In the genomic region with DNA sequence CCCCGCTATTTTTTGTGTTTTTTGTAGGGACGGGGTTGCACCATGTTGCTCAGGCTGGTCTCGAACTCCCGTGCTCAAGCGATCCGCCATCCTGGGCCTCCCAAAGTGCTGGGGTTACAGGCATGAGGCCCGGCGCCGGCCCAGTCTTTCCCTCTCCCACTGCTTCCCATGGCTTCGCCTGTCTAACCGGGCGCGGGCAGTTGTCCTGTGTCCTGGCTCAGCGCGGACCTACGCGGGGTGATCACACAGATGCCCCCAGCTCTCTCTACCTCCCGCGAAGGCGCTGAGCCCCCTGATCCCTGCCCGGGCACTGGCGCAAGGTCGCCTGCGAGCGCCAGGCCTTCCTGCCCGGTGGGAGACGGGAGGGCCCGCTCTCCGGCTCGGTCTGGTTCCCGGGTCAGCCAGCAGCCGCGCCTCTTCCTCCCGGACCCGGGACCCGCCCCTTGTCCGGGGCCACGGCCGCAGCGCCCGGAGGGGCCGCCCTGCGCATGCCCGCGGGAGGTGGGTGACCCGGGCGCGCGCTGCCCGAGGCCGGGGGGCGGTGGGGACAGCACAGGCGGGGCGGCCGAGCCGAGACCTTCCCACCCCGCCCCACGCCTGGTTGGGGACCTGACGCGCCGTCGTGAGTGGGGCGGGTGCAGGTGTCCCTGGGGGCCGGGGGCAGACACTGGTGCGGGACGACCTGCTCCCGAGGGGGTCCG, we compare ENCODE assay signal across 9 cellular contexts. TPM values are rescaled to one million over a fixed set of nuclear protein-coding genes. Genes with fewer than 3 reads are reported as not detected.
DNase-seq lines count a peak whose midpoint lies in the region; ATAC-seq and TF ChIP-seq lines count a peak whose summit lies in the region.
"Not testable (repeated sequence)": the region's sequence is repeated elsewhere in the genome, so short reads cannot be mapped to it uniquely, and the experiment has no call there.
"Had no signal": no experiment of that assay in that cellular context is flagged by ENCODE, and none has a peak within 500 bp of the region (broad histone marks: within the 10 kb centered on the region; RNA-seq: fewer than 3 reads in every experiment).

No MANE protein-coding gene starts in this region.

- peak; percentile 53 for ATAC-seq in activated CD8-positive, alpha-beta T cell treated with anti-CD3 and anti-CD28 coated beads for 36 hours
- peak; percentile 91 to 98 (median 96) for ATAC-seq in heart right ventricle
- peak; percentile 93 for ATAC-seq in lung (ENCODE audit: insufficient read depth, low FRiP score)

- H3K27me3 ChIP-seq in HUES64 (ENCODE audit: insufficient read depth, low read length); duodenal mucosa (ENCODE audit: control insufficient read depth in 1 of 2, insufficient read depth in 2 of 2, low read length in 2 of 2); heart right ventricle; lung (ENCODE audit: control insufficient read depth, insufficient read depth); rectal smooth muscle tissue (ENCODE audit: control insufficient read depth, insufficient read depth, low read length): not testable (repeated sequence)

- H3K27ac Mint-ChIP-seq in activated CD8-positive, alpha-beta T cell treated with anti-CD3 and anti-CD28 coated beads for 36 hours: not testable (repeated sequence)

- H3K36me3 ChIP-seq in HUES64 (ENCODE audit: insufficient read depth, low read length); duodenal mucosa (ENCODE audit: control insufficient read depth in 1 of 2, insufficient read depth in 2 of 2, low read length in 2 of 2); heart right ventricle; lung (ENCODE audit: control insufficient read depth in 2 of 2, insufficient read depth in 2 of 2, low read length in 2 of 2); rectal smooth muscle tissue (ENCODE audit: control insufficient read depth, insufficient read depth, low read length): not testable (repeated sequence)

- H3K4me3 ChIP-seq in HUES64 (ENCODE audit: low read length): peak overlapping the region; percentile 38
- H3K4me3 ChIP-seq in duodenal mucosa (ENCODE audit: low read depth in 1 of 2, low read length in 2 of 2): peak overlapping the region; percentile 29 to 51
- H3K4me3 ChIP-seq in heart right ventricle: peak overlapping the region in 9 of 10 donors; percentile 44 to 68 (median 52)
- H3K4me3 ChIP-seq in lung: not testable (repeated sequence)
- H3K4me3 ChIP-seq in rectal smooth muscle tissue (ENCODE audit: low read length): peak overlapping the region; percentile 44

- CTCF ChIA-PET in activated CD8-positive, alpha-beta T cell treated with anti-CD3 and anti-CD28 coated beads for 36 hours (lab: Charles Lee): not testable (repeated sequence)

- not testable (repeated sequence) for H3K27ac ChIP-seq in HUES64 (ENCODE audit: low read depth, low read length); duodenal mucosa (ENCODE audit: low read depth, low read length); lung (ENCODE audit: low read depth in 1 of 2, low read length in 1 of 2)
- H3K27ac ChIP-seq in heart right ventricle (peak overlapping the region in 9 of 10 donors; percentile 41 to 92 (median 79)), rectal smooth muscle tissue (ENCODE audit: low read depth, low read length) (peak overlapping the region; percentile 24)

- H3K9me3 ChIP-seq in HUES64 (ENCODE audit: insufficient read depth, low read depth, low read length); duodenal mucosa (ENCODE audit: control insufficient read depth in 1 of 2, low read length in 2 of 2); heart right ventricle; lung (ENCODE audit: control insufficient read depth in 2 of 2, insufficient read depth in 1 of 2, low read length in 1 of 2): not testable (repeated sequence)

- POLR2A ChIA-PET in activated CD8-positive, alpha-beta T cell treated with anti-CD3 and anti-CD28 coated beads for 36 hours (lab: Charles Lee): not testable (repeated sequence)

- H3K27me3 Mint-ChIP-seq in activated CD8-positive, alpha-beta T cell treated with anti-CD3 and anti-CD28 coated beads for 36 hours: not testable (repeated sequence)

- not testable (repeated sequence) for H3K4me1 ChIP-seq in HUES64 (ENCODE audit: insufficient read depth, low read length); duodenal mucosa (ENCODE audit: control insufficient read depth in 1 of 2, insufficient read depth in 2 of 2, low read length in 2 of 2); heart right ventricle; lung (ENCODE audit: control insufficient read depth in 2 of 2, insufficient read depth in 2 of 2, low read length in 2 of 2); rectal smooth muscle tissue (ENCODE audit: control insufficient read depth, insufficient read depth, low read length)

- not testable (repeated sequence) for H3K36me3 Mint-ChIP-seq in activated CD8-positive, alpha-beta T cell treated with anti-CD3 and anti-CD28 coated beads for 36 hours (ENCODE audit: low read depth)

- DNase-seq in EH (ENCODE audit: low read depth): peak; percentile 5
- DNase-seq in activated CD8-positive, alpha-beta T cell treated with anti-CD3 and anti-CD28 coated beads for 36 hours: not testable (repeated sequence)
- DNase-seq in heart right ventricle: peak in 1 of 2 donors; percentile 70
- peak; percentile 41 for DNase-seq in lung (ENCODE audit: low spot score)
- peak; percentile 57 for DNase-seq in ureter (ENCODE audit: low spot score)

- not testable (repeated sequence) for H3K9me3 Mint-ChIP-seq in activated CD8-positive, alpha-beta T cell treated with anti-CD3 and anti-CD28 coated beads for 36 hours

- not testable (repeated sequence) for H3K4me1 Mint-ChIP-seq in activated CD8-positive, alpha-beta T cell treated with anti-CD3 and anti-CD28 coated beads for 36 hours (ENCODE audit: low read depth)

- not testable (repeated sequence) for TF ChIP-seq CTCF in activated CD8-positive, alpha-beta T cell treated with anti-CD3 and anti-CD28 coated beads for 36 hours (IDR thresholded peaks at IDR 0.05); heart right ventricle (IDR thresholded peaks at IDR 0.05); lung (IDR thresholded peaks at IDR 0.05; ENCODE audit: control extremely low read depth, extremely low read depth)

- intact Hi-C loops in activated CD8-positive, alpha-beta T cell treated with anti-CD3 and anti-CD28 coated beads for 36 hours (cut with micrococcal nuclease); heart right ventricle (cut with DNase I): not testable (repeated sequence)

- H3K9ac ChIP-seq in HUES64 (ENCODE audit: low read depth, low read length); rectal smooth muscle tissue (ENCODE audit: low read length): not testable (repeated sequence)
- peak overlapping the region in 1 of 2 donors; percentile 51 for H3K9ac ChIP-seq in duodenal mucosa (ENCODE audit: low read depth in 1 of 2, low read length in 2 of 2)

- 1% methylated on average over 13 of the region's 68 CpGs for WGBS in HUES64
- WGBS in heart right ventricle, 2 donors: 10 to 66% methylated on average over 7 to 53 of the region's 68 CpGs
- 13 to 19% methylated on average over 9 to 53 of the region's 68 CpGs for WGBS in lung, 2 donors

- H3K4me3 Mint-ChIP-seq in activated CD8-positive, alpha-beta T cell treated with anti-CD3 and anti-CD28 coated beads for 36 hours: not testable (repeated sequence)

RNA-seq across cellular contexts. Expression of a gene that starts 14.0 kb away (rescaled TPM):
- 0.50 TPM for polyA plus RNA-seq in HUES64 (2013, experiment 1 of 2)
- polyA plus RNA-seq in HUES64 (2013, experiment 2 of 2): 1.3 TPM
- total RNA-seq in activated CD8-positive, alpha-beta T cell treated with anti-CD3 and anti-CD28 coated beads for 36 hours: under 1 TPM; 0.25 to 0.36 TPM
- total RNA-seq in heart right ventricle: under 1 TPM in 8 of 10 donors, not detected in 2; 0.11 to 0.57 (median 0.30) TPM
- polyA plus RNA-seq in heart right ventricle: under 1 TPM; 0.30 to 0.59 TPM
- total RNA-seq in lung: 1 to 10 TPM; 1.4 to 1.6 TPM
- 1 to 10 TPM; 1.2 to 2.9 TPM for polyA plus RNA-seq in lung
- 2.2 TPM for total RNA-seq in ureter
- total RNA-seq: SJSA1 had no signal
